ENCODE assay signal across 12 cellular contexts in the genomic region with DNA sequence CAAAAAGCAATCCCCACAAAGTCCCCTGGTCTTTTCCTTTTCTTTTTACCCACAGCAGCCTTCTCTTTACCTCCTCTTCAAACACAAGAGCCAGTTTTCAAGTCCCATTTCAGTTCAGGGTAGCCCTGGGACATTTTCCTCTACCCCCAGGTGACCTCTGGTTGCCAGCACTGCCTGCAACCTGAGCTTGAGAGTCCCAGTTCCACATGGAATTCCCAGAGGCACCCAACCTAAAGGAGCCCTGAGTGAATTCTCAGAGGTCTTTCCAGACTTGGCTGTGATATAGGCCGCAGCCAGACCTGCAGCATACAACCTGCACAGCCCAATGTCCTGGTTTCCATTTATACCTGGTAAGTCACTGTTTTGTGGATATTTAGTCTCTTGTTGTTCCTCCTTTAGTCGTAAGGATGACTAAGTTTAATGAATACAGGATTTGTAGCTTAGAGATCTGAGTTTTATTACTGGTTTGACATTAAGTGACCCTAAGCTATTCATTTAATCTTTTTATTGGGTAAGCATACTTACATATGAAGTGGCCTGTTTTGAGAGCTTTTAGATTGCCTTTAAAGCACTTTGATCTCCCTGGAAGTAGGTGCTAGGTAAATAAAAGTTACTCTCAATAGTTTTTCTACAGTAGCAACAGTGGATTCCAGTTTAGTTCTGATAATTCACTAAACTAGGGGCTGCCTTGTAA.
DNase-seq lines count a peak whose midpoint lies in the region; ATAC-seq, FAIRE-seq and TF ChIP-seq lines count a peak whose summit lies in the region.
"Had no signal": no experiment of that assay in that cellular context is flagged by ENCODE, and none has a peak within 500 bp of the region (broad histone marks: within the 10 kb centered on the region; RNA-seq: fewer than 3 reads in every experiment).

No MANE protein-coding gene starts in this region.

- no peak overlapping the region for H3K4me3 Mint-ChIP-seq in WTC11
- H3K4me3 Mint-ChIP-seq: stimulated activated naive CD8-positive, alpha-beta T cell treated with anti-CD3 and anti-CD28 coated beads, Interleukin-15, Interleukin-2, amounts not matched to agents 100 ng/mL and 50 ng/mL, for 24 hours had no signal

- ATAC-seq in thoracic aorta (ENCODE audit: insufficient number of reproducible peaks, low FRiP score, low read depth) (no peak), WTC11 (no peak)

- CTCF ChIA-PET in WTC11 (lab: Charles Lee), result interaction anchor here (1.3 to 1.8 kb wide), 3 partner anchors 39 to 157 kb away, joined by 3 to 4 read pairs (median 4); no protein-coding TSS in a partner anchor

- H3K4me1 Mint-ChIP-seq in WTC11, result no peaks in the 10 kb centered on the region

- no peak overlapping the region; the same call in 1 of the 2 replicates for H3K27ac Mint-ChIP-seq in WTC11
- H3K27ac Mint-ChIP-seq: stimulated activated naive CD8-positive, alpha-beta T cell treated with anti-CD3 and anti-CD28 coated beads, Interleukin-15, Interleukin-2, amounts not matched to agents 100 ng/mL and 50 ng/mL, for 24 hours had no signal

- H3K27ac ChIP-seq in thoracic aorta, result peak overlapping the region; percentile 88
- H3K27ac ChIP-seq: SK-N-MC had no signal

- H3K4me3 ChIP-seq in thoracic aorta (no peak overlapping the region), BE2C (ENCODE audit: low read depth, low read length) (no peak overlapping the region)
- H3K4me3 ChIP-seq: SK-N-MC had no signal

- H3K27me3 ChIP-seq in thoracic aorta (replicated peaks; ENCODE audit: insufficient read depth) (no peaks in the 10 kb centered on the region), BE2C (no peaks in the 10 kb centered on the region)

- H3K9me3 ChIP-seq in thoracic aorta (no peaks in the 10 kb centered on the region), BE2C (no peaks in the 10 kb centered on the region)

- no peak for FAIRE-seq in HTR-8/SVneo (lab: Jason Lieb, UNC)
- FAIRE-seq in frontal cortex (lab: Jason Lieb, UNC), result no peak

- POLR2A ChIA-PET in WTC11 (lab: Charles Lee), result no interaction called here

- peak; percentile 34 for DNase-seq in HTR-8/SVneo (ENCODE audit: insufficient read length, low spot score)
- DNase-seq in SW480 (ENCODE audit: low spot score), result peak; percentile 81
- DNase-seq in kidney glomerular epithelial cell (lab: John Stamatoyannopoulos, UW), result peak; percentile 60
- no peak for DNase-seq in thoracic aorta (ENCODE audit: low spot score)
- no peak for DNase-seq in BE2C
- no peak for DNase-seq in frontal cortex (ENCODE audit: low spot score in 2 of 2)
- DNase-seq in WTC11 (ENCODE audit: low spot score), result no peak
- DNase-seq: activated CD4-positive, alpha-beta T cell treated with anti-CD3 and anti-CD28 coated beads for 4 hours; activated naive CD4-positive, alpha-beta T cell treated with anti-CD3 and anti-CD28 coated beads, Interleukin-2, amount 50 U/mL, for 16 hours; islet precursor cell had no signal

- H3K36me3 ChIP-seq in thoracic aorta (no peaks in the 10 kb centered on the region), BE2C (peaks cover 2% of the 10 kb centered on the region)

- no peaks in the 10 kb centered on the region for H3K27me3 Mint-ChIP-seq in WTC11 (ENCODE audit: low read depth)
- H3K27me3 Mint-ChIP-seq: stimulated activated naive CD8-positive, alpha-beta T cell treated with anti-CD3 and anti-CD28 coated beads, Interleukin-15, Interleukin-2, amounts not matched to agents 100 ng/mL and 50 ng/mL, for 24 hours had no signal

- H3K9me3 Mint-ChIP-seq in WTC11, result 0 out of 2 replicates have a peak, but pooled peaks cover 2% of the 10 kb centered on the region
- H3K9me3 Mint-ChIP-seq: stimulated activated naive CD8-positive, alpha-beta T cell treated with anti-CD3 and anti-CD28 coated beads, Interleukin-15, Interleukin-2, amounts not matched to agents 100 ng/mL and 50 ng/mL, for 24 hours had no signal

- no peaks in the 10 kb centered on the region; the same call in 1 of the 2 replicates for H3K36me3 Mint-ChIP-seq in WTC11

- H3K4me1 ChIP-seq in thoracic aorta (ENCODE audit: control insufficient read depth in 1 of 2, low read depth in 2 of 2) (peaks cover 23 to 48% of the 10 kb centered on the region in 2 donors), BE2C (no peaks in the 10 kb centered on the region)

- no peak for TF ChIP-seq CTCF in thoracic aorta (IDR thresholded peaks at IDR 0.05)
- TF ChIP-seq CTCF in BE2C (IDR thresholded peaks at IDR 0.05; ENCODE audit: low read depth, low read length), result no peak
- no peak for TF ChIP-seq CTCF in WTC11 (IDR thresholded peaks at IDR 0.05)

TF ChIP-seq in WTC11, 78 proteins besides CTCF, POLR2A, EP300 and RAD21:
- TF ChIP-seq EMX1 (CRISPR knock-in tag; IDR thresholded peaks at IDR 0.05) (no peak), ZNF671 (CRISPR knock-in tag; IDR thresholded peaks at IDR 0.05) (no peak)
- TF ChIP-seq, protein P1, sequence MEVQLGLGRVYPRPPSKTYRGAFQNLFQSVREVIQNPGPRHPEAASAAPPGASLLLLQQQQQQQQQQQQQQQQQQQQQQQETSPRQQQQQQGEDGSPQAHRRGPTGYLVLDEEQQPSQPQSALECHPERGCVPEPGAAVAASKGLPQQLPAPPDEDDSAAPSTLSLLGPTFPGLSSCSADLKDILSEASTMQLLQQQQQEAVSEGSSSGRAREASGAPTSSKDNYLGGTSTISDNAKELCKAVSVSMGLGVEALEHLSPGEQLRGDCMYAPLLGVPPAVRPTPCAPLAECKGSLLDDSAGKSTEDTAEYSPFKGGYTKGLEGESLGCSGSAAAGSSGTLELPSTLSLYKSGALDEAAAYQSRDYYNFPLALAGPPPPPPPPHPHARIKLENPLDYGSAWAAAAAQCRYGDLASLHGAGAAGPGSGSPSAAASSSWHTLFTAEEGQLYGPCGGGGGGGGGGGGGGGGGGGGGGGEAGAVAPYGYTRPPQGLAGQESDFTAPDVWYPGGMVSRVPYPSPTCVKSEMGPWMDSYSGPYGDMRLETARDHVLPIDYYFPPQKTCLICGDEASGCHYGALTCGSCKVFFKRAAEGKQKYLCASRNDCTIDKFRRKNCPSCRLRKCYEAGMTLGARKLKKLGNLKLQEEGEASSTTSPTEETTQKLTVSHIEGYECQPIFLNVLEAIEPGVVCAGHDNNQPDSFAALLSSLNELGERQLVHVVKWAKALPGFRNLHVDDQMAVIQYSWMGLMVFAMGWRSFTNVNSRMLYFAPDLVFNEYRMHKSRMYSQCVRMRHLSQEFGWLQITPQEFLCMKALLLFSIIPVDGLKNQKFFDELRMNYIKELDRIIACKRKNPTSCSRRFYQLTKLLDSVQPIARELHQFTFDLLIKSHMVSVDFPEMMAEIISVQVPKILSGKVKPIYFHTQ (CRISPR knock-in tag; IDR thresholded peaks at IDR 0.05), result no peak
- TF ChIP-seq, protein P2, sequence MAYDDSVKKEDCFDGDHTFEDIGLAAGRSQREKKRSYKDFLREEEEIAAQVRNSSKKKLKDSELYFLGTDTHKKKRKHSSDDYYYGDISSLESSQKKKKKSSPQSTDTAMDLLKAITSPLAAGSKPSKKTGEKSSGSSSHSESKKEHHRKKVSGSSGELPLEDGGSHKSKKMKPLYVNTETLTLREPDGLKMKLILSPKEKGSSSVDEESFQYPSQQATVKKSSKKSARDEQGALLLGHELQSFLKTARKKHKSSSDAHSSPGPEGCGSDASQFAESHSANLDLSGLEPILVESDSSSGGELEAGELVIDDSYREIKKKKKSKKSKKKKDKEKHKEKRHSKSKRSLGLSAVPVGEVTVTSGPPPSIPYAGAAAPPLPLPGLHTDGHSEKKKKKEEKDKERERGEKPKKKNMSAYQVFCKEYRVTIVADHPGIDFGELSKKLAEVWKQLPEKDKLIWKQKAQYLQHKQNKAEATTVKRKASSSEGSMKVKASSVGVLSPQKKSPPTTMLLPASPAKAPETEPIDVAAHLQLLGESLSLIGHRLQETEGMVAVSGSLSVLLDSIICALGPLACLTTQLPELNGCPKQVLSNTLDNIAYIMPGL (CRISPR knock-in tag; IDR thresholded peaks at IDR 0.05), result no peak
- TF ChIP-seq, protein P3, sequence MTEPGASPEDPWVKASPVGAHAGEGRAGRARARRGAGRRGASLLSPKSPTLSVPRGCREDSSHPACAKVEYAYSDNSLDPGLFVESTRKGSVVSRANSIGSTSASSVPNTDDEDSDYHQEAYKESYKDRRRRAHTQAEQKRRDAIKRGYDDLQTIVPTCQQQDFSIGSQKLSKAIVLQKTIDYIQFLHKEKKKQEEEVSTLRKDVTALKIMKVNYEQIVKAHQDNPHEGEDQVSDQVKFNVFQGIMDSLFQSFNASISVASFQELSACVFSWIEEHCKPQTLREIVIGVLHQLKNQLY (CRISPR knock-in tag; IDR thresholded peaks at IDR 0.05), result no peak

Comparison
In these comparisons a context has a peak if more than half of its experiments do, and no peak if none do; other contexts are left out.
1. DNase-seq: peak in HTR-8/SVneo (single experiment), SW480 (single experiment) and kidney glomerular epithelial cell (single experiment); none in thoracic aorta (single experiment), BE2C (single experiment), frontal cortex (0 of 2) and WTC11 (single experiment).